In the genomic region with DNA sequence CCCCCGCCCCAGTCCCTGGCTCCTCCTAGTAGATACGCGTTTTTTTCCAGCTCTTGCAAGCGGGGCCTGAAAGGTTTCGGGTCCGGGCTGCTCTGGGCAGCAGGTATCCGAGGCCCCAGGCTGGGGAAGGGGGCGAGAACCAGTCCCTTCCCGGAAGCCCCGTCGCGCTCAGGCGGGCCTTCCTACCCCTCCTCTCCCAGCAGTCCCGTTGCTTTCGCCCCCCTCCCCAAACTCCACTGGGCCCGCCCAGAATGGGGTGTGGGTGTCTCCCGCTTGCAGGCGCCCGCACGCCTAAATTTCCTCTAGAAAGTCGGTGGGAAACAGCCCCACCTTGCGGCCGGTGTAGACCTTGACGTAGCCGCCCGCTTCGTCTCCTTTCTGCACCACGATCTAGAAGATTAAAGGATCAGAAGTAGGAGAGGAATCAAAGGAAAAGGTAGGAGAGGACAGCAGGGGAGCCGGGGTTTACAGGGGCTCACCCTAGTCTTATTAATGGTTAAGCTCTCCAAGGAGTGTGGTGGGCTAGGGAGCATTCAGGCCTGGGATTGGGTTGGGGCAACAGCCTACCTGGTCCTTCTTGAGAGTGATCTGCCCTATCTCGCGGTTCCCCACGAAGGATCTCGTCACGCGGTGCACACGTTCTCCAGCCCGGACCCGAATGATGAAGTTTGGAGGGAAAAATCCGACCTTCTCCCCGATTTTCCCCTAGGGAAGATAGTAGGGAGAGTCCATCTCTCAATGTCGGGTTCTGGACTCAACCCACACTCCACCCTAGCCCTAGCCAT, we compare ENCODE assay signal across 8 cellular contexts. TPM values are rescaled to one million over a fixed set of nuclear protein-coding genes. Genes with fewer than 3 reads are reported as not detected.
DNase-seq lines count a peak whose midpoint lies in the region; ATAC-seq and TF ChIP-seq lines count a peak whose summit lies in the region.

No MANE protein-coding gene starts in this region.

- H3K27ac Mint-ChIP-seq in T-helper 17 cell = no peak overlapping the region

- H3K4me3 ChIP-seq in NB4 (ENCODE audit: low read depth, low read length) (no peak overlapping the region), skeletal muscle cell (ENCODE audit: low read depth, low read length) (peak overlapping the region; percentile 43)

- TF ChIP-seq CTCF in NB4 (IDR thresholded peaks at IDR 0.05; ENCODE audit: low read depth, low read length) = peak; percentile 82

- peaks cover 25% of the 10 kb centered on the region; the same call in 1 of the 2 replicates for H3K4me1 ChIP-seq in ES-I3 (ENCODE audit: insufficient read depth, low read length)

- no peak for TF ChIP-seq POLR2A in NB4 (IDR thresholded peaks at IDR 0.05; ENCODE audit: extremely low read depth, insufficient read length)

- H3K4me1 Mint-ChIP-seq in T-helper 17 cell = peaks cover 48% of the 10 kb centered on the region

- ATAC-seq in T-helper 17 cell = peak; percentile 39
- ATAC-seq in HG02798 (IDR thresholded peaks at IDR 0.05; ENCODE audit: poor library complexity, unreplicated experiment) = no peak
- ATAC-seq in GM21786 (IDR thresholded peaks at IDR 0.05; ENCODE audit: unreplicated experiment) = no peak

- H3K4me3 Mint-ChIP-seq in T-helper 17 cell = peak overlapping the region; percentile 89

- DNase-seq in NB4 (ENCODE audit: low read depth) (peak; percentile 88), T-helper 17 cell (peak; percentile 68 to 78 (median 71)), anterior cingulate cortex (lab: John Stamatoyannopoulos, UW) (peak in 45 of 58 donors; percentile 10 to 74 (median 35)), hepatic stellate cell (ENCODE audit: low spot score) (peak; percentile 83), skeletal muscle cell (ENCODE audit: low read depth) (no peak)

- H3K9me3 ChIP-seq in ES-I3 (ENCODE audit: control insufficient read depth, insufficient read depth, low read length) (no peaks in the 10 kb centered on the region), T-helper 17 cell (ENCODE audit: control insufficient read depth, low read length, poor library complexity, severe bottlenecking) (no peaks in the 10 kb centered on the region)

- peaks cover 58% of the 10 kb centered on the region for H3K27me3 Mint-ChIP-seq in T-helper 17 cell

- no peaks in the 10 kb centered on the region for H3K36me3 ChIP-seq in ES-I3 (ENCODE audit: insufficient read depth, low read length)

- peak overlapping the region; percentile 62; the same call in 1 of the 2 replicates for H3K9ac ChIP-seq in ES-I3 (ENCODE audit: low read depth, low read length)

- H3K36me3 Mint-ChIP-seq in T-helper 17 cell (ENCODE audit: low read depth) = no peaks in the 10 kb centered on the region

RNA-seq across cellular contexts. Expression of a gene that starts 7.3 kb away (rescaled TPM):
- total RNA-seq in T-helper 17 cell = 1 to 10 TPM; 1.6 to 1.9 TPM

RNA-seq across cellular contexts. Expression of a gene that starts 14.2 kb away (rescaled TPM):
- total RNA-seq in T-helper 17 cell = 10 to 100 TPM; 28.8 to 36.9 TPM

RNA-seq across cellular contexts. Expression of a gene that starts 27.1 kb away (rescaled TPM):
- not detected for total RNA-seq in T-helper 17 cell
